In genomic region chr10:79077488-79078173, GRCh38 we compare ENCODE assay signal across 1 cellular context.
TF ChIP-seq lines count a peak whose summit lies in the region.

No MANE protein-coding gene starts in this region.

TF ChIP-seq in HepG2, 621 proteins besides CTCF, POLR2A, EP300 and RAD21:
- TF ChIP-seq HDAC1 (CRISPR knock-in tag; IDR thresholded peaks at IDR 0.05) (no peak), ZNF292 (CRISPR knock-in tag; IDR thresholded peaks at IDR 0.05; ENCODE audit: borderline replicate concordance, low read depth) (no peak), RELA (CRISPR knock-in tag; IDR thresholded peaks at IDR 0.05) (no peak), THYN1 (CRISPR knock-in tag; IDR thresholded peaks at IDR 0.05; ENCODE audit: borderline replicate concordance, low read depth) (no peak), ZNF484 (CRISPR knock-in tag; IDR thresholded peaks at IDR 0.05; ENCODE audit: borderline replicate concordance, low read depth) (no peak), RNF219 (CRISPR knock-in tag; IDR thresholded peaks at IDR 0.05) (no peak), ZNF816 (CRISPR knock-in tag; IDR thresholded peaks at IDR 0.05; ENCODE audit: borderline replicate concordance) (no peak), YEATS4 (CRISPR knock-in tag; IDR thresholded peaks at IDR 0.05; ENCODE audit: borderline replicate concordance) (no peak)
